ENCODE assay signal across 6 cellular contexts in genomic region chr14:29197557-29197956, GRCh38.
"Had no signal": no experiment of that assay in that cellular context is flagged by ENCODE, and none has a peak within 500 bp of the region (broad histone marks: within the 10 kb centered on the region; RNA-seq: fewer than 3 reads in every experiment).

No MANE protein-coding gene starts in this region.

- ATAC-seq: GM23338, HepG2 had no signal

- H3K4me2 ChIP-seq: GM23338 had no signal

- H3K4me3 ChIP-seq: GM23338 had no signal

- DNase-seq: H9, HCEC 1CT had no signal

- FAIRE-seq: H1, H54, HepG2 had no signal
